27 cellular contexts compared by ENCODE assay signal in the genomic region with DNA sequence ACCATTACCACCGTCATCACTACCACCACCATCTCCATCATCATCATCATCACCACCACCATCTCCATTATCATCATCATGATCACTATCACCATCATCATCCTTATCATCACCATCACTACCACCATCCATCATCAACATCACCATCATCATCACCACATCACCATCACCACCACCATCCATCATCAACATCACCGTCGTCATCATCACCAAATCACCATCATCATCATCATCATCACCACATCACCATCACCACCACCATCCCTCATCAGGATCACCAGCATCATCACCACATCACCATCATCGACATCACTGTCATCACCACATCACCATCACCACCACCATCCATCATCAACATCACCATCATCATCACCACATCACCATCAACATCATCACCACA.
"Had no signal": no experiment of that assay in that cellular context is flagged by ENCODE, and none has a peak within 500 bp of the region (broad histone marks: within the 10 kb centered on the region; RNA-seq: fewer than 3 reads in every experiment).

No MANE protein-coding gene starts in this region.

- H3K27me3 ChIP-seq: left lung, neutrophil, sigmoid colon, suprapubic skin, tibial artery, upper lobe of right lung, uterus had no signal

- H3K4me3 ChIP-seq: left lung, lower lobe of right lung, sigmoid colon, spleen, suprapubic skin, thoracic aorta, tibial artery, upper lobe of right lung, uterus had no signal

- H3K36me3 ChIP-seq: left lung, lower lobe of right lung, neutrophil, sigmoid colon, spleen, suprapubic skin, thoracic aorta, tibial artery, upper lobe of right lung, uterus had no signal

- H3K27ac ChIP-seq: left lung, lower lobe of right lung, neutrophil, parathyroid adenoma, sigmoid colon, spleen, suprapubic skin, thoracic aorta, tibial artery, upper lobe of right lung, uterus had no signal

- H3K79me2 ChIP-seq: parathyroid adenoma had no signal

- ATAC-seq: left colon; left lung; lower lobe of right lung; naive thymus-derived CD8-positive, alpha-beta T cell; right cardiac atrium; stimulated activated effector memory CD8-positive, alpha-beta T cell treated with anti-CD3 and anti-CD28 coated beads, Interleukin-12 subunit alpha, Interleukin-12 subunit beta, amount 100 ng/mL, for 72 hours; upper lobe of right lung had no signal

- H3K9me3 ChIP-seq: left lung, lower lobe of right lung, neutrophil, sigmoid colon, spleen, suprapubic skin, thoracic aorta, tibial artery, upper lobe of right lung, uterus had no signal

- FAIRE-seq: islet of Langerhans, kidney, small intestine had no signal

- H3K9ac ChIP-seq: parathyroid adenoma had no signal

- H3K4me1 ChIP-seq: left lung, parathyroid adenoma, sigmoid colon, spleen, uterus had no signal

- H2AFZ ChIP-seq: parathyroid adenoma had no signal

- DNase-seq: hippocampal formation; immature natural killer cell; kidney; left colon; left lung; lower lobe of right lung; mammary epithelial cell; mesenchymal stem cell; naive thymus-derived CD8-positive, alpha-beta T cell; occipital lobe; retina; sigmoid colon; small intestine; stimulated activated CD4-positive, alpha-beta T cell treated with anti-CD3 and anti-CD28 coated beads, Interleukin-4, amount 100 ng/mL, for 24 hours; stimulated activated naive CD4-positive, alpha-beta T cell; tibial artery; trophoblast cell; upper lobe of right lung; uterus had no signal
